ENCODE assay signal across 1 cellular context in the genomic region with DNA sequence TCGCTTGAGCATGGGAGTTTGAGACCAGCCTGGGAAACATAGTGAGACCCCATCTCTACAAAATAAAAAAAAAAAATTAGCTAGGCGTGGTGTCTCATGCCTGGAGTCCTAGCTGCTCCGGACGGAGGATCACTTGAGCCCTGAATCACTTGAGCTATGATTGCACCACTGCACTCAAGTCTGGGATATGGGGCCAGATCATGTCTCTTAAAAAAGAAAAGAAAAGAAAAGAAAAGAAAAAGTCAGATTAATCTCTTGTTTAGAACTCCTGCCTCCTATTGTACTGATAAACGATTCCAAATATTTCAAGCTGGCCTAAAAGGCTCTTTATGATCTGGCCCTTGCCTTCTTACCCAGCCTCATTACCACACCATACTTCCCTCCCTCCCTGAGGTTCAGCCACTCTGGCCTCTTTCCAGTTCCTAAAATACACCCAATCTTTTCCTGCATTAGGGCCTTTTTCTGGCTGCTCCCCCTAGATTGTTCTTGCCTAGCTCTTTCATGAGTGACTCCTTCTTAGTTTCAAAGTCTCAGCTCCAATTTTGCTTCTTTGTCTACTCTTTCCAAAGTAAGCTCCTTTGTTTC.
TF ChIP-seq lines count a peak whose summit lies in the region.

No MANE protein-coding gene starts in this region.

TF ChIP-seq in GM12878, 131 proteins besides CTCF, POLR2A, EP300 and RAD21 (continued from another document):
- TF ChIP-seq, protein P1, sequence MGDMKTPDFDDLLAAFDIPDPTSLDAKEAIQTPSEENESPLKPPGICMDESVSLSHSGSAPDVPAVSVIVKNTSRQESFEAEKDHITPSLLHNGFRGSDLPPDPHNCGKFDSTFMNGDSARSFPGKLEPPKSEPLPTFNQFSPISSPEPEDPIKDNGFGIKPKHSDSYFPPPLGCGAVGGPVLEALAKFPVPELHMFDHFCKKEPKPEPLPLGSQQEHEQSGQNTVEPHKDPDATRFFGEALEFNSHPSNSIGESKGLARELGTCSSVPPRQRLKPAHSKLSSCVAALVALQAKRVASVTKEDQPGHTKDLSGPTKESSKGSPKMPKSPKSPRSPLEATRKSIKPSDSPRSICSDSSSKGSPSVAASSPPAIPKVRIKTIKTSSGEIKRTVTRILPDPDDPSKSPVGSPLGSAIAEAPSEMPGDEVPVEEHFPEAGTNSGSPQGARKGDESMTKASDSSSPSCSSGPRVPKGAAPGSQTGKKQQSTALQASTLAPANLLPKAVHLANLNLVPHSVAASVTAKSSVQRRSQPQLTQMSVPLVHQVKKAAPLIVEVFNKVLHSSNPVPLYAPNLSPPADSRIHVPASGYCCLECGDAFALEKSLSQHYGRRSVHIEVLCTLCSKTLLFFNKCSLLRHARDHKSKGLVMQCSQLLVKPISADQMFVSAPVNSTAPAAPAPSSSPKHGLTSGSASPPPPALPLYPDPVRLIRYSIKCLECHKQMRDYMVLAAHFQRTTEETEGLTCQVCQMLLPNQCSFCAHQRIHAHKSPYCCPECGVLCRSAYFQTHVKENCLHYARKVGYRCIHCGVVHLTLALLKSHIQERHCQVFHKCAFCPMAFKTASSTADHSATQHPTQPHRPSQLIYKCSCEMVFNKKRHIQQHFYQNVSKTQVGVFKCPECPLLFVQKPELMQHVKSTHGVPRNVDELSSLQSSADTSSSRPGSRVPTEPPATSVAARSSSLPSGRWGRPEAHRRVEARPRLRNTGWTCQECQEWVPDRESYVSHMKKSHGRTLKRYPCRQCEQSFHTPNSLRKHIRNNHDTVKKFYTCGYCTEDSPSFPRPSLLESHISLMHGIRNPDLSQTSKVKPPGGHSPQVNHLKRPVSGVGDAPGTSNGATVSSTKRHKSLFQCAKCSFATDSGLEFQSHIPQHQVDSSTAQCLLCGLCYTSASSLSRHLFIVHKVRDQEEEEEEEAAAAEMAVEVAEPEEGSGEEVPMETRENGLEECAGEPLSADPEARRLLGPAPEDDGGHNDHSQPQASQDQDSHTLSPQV (IDR thresholded peaks at IDR 0.05), result no peak
- TF ChIP-seq, protein P2, sequence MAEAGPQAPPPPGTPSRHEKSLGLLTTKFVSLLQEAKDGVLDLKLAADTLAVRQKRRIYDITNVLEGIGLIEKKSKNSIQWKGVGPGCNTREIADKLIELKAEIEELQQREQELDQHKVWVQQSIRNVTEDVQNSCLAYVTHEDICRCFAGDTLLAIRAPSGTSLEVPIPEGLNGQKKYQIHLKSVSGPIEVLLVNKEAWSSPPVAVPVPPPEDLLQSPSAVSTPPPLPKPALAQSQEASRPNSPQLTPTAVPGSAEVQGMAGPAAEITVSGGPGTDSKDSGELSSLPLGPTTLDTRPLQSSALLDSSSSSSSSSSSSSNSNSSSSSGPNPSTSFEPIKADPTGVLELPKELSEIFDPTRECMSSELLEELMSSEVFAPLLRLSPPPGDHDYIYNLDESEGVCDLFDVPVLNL (IDR thresholded peaks at IDR 0.05; ENCODE audit: low read depth, low read length), result no peak
- TF ChIP-seq HDAC6 (IDR thresholded peaks at IDR 0.05; ENCODE audit: unreplicated experiment) (no peak), SREBF1 (IDR thresholded peaks at IDR 0.05; ENCODE audit: low read length) (no peak), NR2C1 (IDR thresholded peaks at IDR 0.05) (no peak)
- TF ChIP-seq, protein P3, sequence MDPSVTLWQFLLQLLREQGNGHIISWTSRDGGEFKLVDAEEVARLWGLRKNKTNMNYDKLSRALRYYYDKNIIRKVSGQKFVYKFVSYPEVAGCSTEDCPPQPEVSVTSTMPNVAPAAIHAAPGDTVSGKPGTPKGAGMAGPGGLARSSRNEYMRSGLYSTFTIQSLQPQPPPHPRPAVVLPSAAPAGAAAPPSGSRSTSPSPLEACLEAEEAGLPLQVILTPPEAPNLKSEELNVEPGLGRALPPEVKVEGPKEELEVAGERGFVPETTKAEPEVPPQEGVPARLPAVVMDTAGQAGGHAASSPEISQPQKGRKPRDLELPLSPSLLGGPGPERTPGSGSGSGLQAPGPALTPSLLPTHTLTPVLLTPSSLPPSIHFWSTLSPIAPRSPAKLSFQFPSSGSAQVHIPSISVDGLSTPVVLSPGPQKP (IDR thresholded peaks at IDR 0.05; ENCODE audit: low read depth, low read length), result no peak
